In genomic region chr12:110123861-110124183, GRCh38 we compare ENCODE assay signal across 8 cellular contexts. TPM values are rescaled to one million over a fixed set of nuclear protein-coding genes. Genes with fewer than 3 reads are reported as not detected.
DNase-seq lines count a peak whose midpoint lies in the region; ATAC-seq and TF ChIP-seq lines count a peak whose summit lies in the region.

No MANE protein-coding gene starts in this region.

- peaks cover 12% of the 10 kb centered on the region for H3K27me3 ChIP-seq in HUES64 (ENCODE audit: insufficient read depth, low read length)
- H3K27me3 ChIP-seq in endodermal cell (ENCODE audit: control insufficient read depth, insufficient read depth, low read length, poor library complexity, severe bottlenecking) = no peaks in the 10 kb centered on the region
- no peaks in the 10 kb centered on the region for H3K27me3 ChIP-seq in subcutaneous abdominal adipose tissue (ENCODE audit: control insufficient read depth in 5 of 5, insufficient read depth in 4 of 5, low read length in 5 of 5)

- H3K27ac ChIP-seq in HUES64 (ENCODE audit: low read depth, low read length) = no peak overlapping the region
- no peak overlapping the region for H3K27ac ChIP-seq in endodermal cell (ENCODE audit: low read depth, low read length)
- H3K27ac ChIP-seq in subcutaneous abdominal adipose tissue (ENCODE audit: low read depth, low read length) = no peak overlapping the region

- peaks cover 17% of the 10 kb centered on the region for H3K4me1 ChIP-seq in HUES64 (ENCODE audit: insufficient read depth, low read length)
- H3K4me1 ChIP-seq in endodermal cell (ENCODE audit: control insufficient read depth, insufficient read depth, low read length) = peaks cover 2% of the 10 kb centered on the region
- H3K4me1 ChIP-seq in subcutaneous abdominal adipose tissue (ENCODE audit: control insufficient read depth in 5 of 5, insufficient read depth in 5 of 5, low read length in 5 of 5) = peaks cover 2 to 14% (median 12%) of the 10 kb centered on the region in 5 donors

- peak overlapping the region; percentile 19 for H3K4me3 Mint-ChIP-seq in activated naive CD4-positive, alpha-beta T cell treated with anti-CD3 and anti-CD28 coated beads, Interleukin-2, amount 50 U/mL, for 24 hours
- peak overlapping the region; percentile 87 for H3K4me3 Mint-ChIP-seq in endodermal cell

- peak overlapping the region; percentile 3 for H3K27ac Mint-ChIP-seq in activated naive CD4-positive, alpha-beta T cell treated with anti-CD3 and anti-CD28 coated beads, Interleukin-2, amount 50 U/mL, for 24 hours
- H3K27ac Mint-ChIP-seq in endodermal cell = no peak overlapping the region

- ATAC-seq in GM21825 (IDR thresholded peaks at IDR 0.05; ENCODE audit: unreplicated experiment) = no peak
- no peak for ATAC-seq in GM19397 (IDR thresholded peaks at IDR 0.05; ENCODE audit: unreplicated experiment)

- H3K27me3 Mint-ChIP-seq in activated naive CD4-positive, alpha-beta T cell treated with anti-CD3 and anti-CD28 coated beads, Interleukin-2, amount 50 U/mL, for 24 hours = no peaks in the 10 kb centered on the region
- H3K27me3 Mint-ChIP-seq in endodermal cell (ENCODE audit: insufficient read depth) = peaks cover 22% of the 10 kb centered on the region

- H3K4me3 ChIP-seq in HUES64 (ENCODE audit: low read length) (peak overlapping the region; percentile 39), endodermal cell (ENCODE audit: low read length) (no peak overlapping the region), subcutaneous abdominal adipose tissue (ENCODE audit: low read depth in 1 of 5, low read length in 5 of 5) (peak overlapping the region in 3 of 5 donors; percentile 19 to 42 (median 42))

- DNase-seq in activated naive CD4-positive, alpha-beta T cell treated with Interleukin-2 at 50 U/mL for 16 hours = no peak
- DNase-seq in endodermal cell (no peak), dedifferentiated amniotic fluid mesenchymal stem cell (ENCODE audit: extremely low spot score) (no peak)

- H3K4me1 Mint-ChIP-seq in activated naive CD4-positive, alpha-beta T cell treated with anti-CD3 and anti-CD28 coated beads, Interleukin-2, amount 50 U/mL, for 24 hours = no peaks in the 10 kb centered on the region
- peaks cover 10% of the 10 kb centered on the region for H3K4me1 Mint-ChIP-seq in endodermal cell

- H3K36me3 Mint-ChIP-seq in activated naive CD4-positive, alpha-beta T cell treated with anti-CD3 and anti-CD28 coated beads, Interleukin-2, amount 50 U/mL, for 24 hours = no peaks in the 10 kb centered on the region
- H3K36me3 Mint-ChIP-seq in endodermal cell (ENCODE audit: low read depth) = peaks cover 7% of the 10 kb centered on the region

- no peak for TF ChIP-seq CTCF in endodermal cell (conservative IDR thresholded peaks at IDR 0.05)

- H3K9me3 ChIP-seq in HUES64 (ENCODE audit: insufficient read depth, low read depth, low read length) = no peaks in the 10 kb centered on the region
- H3K9me3 ChIP-seq in endodermal cell (ENCODE audit: control insufficient read depth, low read length) = no peaks in the 10 kb centered on the region
- H3K9me3 ChIP-seq in subcutaneous abdominal adipose tissue (ENCODE audit: control insufficient read depth in 5 of 5, low read length in 5 of 5) = no peaks in the 10 kb centered on the region

- peaks cover 11% of the 10 kb centered on the region for H3K36me3 ChIP-seq in HUES64 (ENCODE audit: insufficient read depth, low read length)
- peaks cover 15% of the 10 kb centered on the region for H3K36me3 ChIP-seq in endodermal cell (ENCODE audit: control insufficient read depth, insufficient read depth, low read length)
- peaks cover 0 to 3% (median 0%) of the 10 kb centered on the region in 5 donors for H3K36me3 ChIP-seq in subcutaneous abdominal adipose tissue (ENCODE audit: control insufficient read depth in 5 of 5, insufficient read depth in 5 of 5, low read length in 5 of 5)

- no peaks in the 10 kb centered on the region for H3K9me3 Mint-ChIP-seq in activated naive CD4-positive, alpha-beta T cell treated with anti-CD3 and anti-CD28 coated beads, Interleukin-2, amount 50 U/mL, for 24 hours
- H3K9me3 Mint-ChIP-seq in endodermal cell = no peaks in the 10 kb centered on the region

- WGBS in HUES64 = 16% methylated on average over 15 of the region's 15 CpGs
- WGBS in endodermal cell (ENCODE audit: insufficient coverage in 1 of 2, insufficient read length in 1 of 2), 2 experiments = 15 to 53% methylated on average over 3 to 15 of the region's 15 CpGs

- H3K9ac ChIP-seq in HUES64 (ENCODE audit: low read depth, low read length) (no peak overlapping the region), endodermal cell (ENCODE audit: extremely low read depth, low read length, poor library complexity, severe bottlenecking) (no peak overlapping the region), subcutaneous abdominal adipose tissue (ENCODE audit: low read length in 5 of 5) (no peak overlapping the region)

RNA-seq across cellular contexts. Expression of gene IFT81, which starts 0.3 kb away (rescaled TPM):
- polyA plus RNA-seq in HUES64 (2013, experiment 1 of 2) = 11.5 TPM
- 17.3 TPM for polyA plus RNA-seq in HUES64 (2013, experiment 2 of 2)
- total RNA-seq in endodermal cell = 10 to 100 TPM; 20.2 to 29.6 TPM
- polyA plus RNA-seq in endodermal cell (2013, experiment 1 of 2) = 31.5 TPM
- polyA plus RNA-seq in endodermal cell (2013, experiment 2 of 2) = 36.8 TPM
